Comparison of ENCODE assay signal across 1 cellular context in genomic region chr2:10504994-10505820, GRCh38.
TF ChIP-seq lines count a peak whose summit lies in the region.

No MANE protein-coding gene starts in this region.

TF ChIP-seq in HepG2, 621 proteins besides CTCF, POLR2A, EP300 and RAD21 (continued from another document):
- TF ChIP-seq TCF7 (IDR thresholded peaks at IDR 0.05; ENCODE audit: low read depth) (no peak), ZNF20 (CRISPR knock-in tag; IDR thresholded peaks at IDR 0.05) (no peak), FOXJ3 (CRISPR knock-in tag; IDR thresholded peaks at IDR 0.05; ENCODE audit: borderline replicate concordance) (no peak), NFRKB (IDR thresholded peaks at IDR 0.05) (no peak), ZNF710 (CRISPR knock-in tag; IDR thresholded peaks at IDR 0.05; ENCODE audit: borderline replicate concordance) (no peak), ZNF383 (CRISPR knock-in tag; IDR thresholded peaks at IDR 0.05; ENCODE audit: borderline replicate concordance) (no peak), ZNF264 (CRISPR knock-in tag; IDR thresholded peaks at IDR 0.05) (no peak), CEBPB (IDR thresholded peaks at IDR 0.05; ENCODE audit: borderline replicate concordance, low read depth, low read length) (no peak)
TF ChIP-seq in HepG2: peak in this region for 0.
